Comparison of ENCODE assay signal across 8 cellular contexts in genomic region chr13:30395192-30396158, GRCh38. TPM values are rescaled to one million over a fixed set of nuclear protein-coding genes. Genes with fewer than 3 reads are reported as not detected.
A peak's percentile ranks its signal among the peaks of the same experiment; 100 is the strongest.
DNase-seq lines count a peak whose midpoint lies in the region; ATAC-seq and TF ChIP-seq lines count a peak whose summit lies in the region.

No MANE protein-coding gene starts in this region.

- ATAC-seq in GM21737 (IDR thresholded peaks at IDR 0.05; ENCODE audit: unreplicated experiment) (peak; percentile 52), gastroesophageal sphincter (peak; percentile 93)

- TF ChIP-seq EP300 in gastroesophageal sphincter (IDR thresholded peaks at IDR 0.05), result no peak

- TF ChIP-seq POLR2A in gastroesophageal sphincter (IDR thresholded peaks at IDR 0.05) (peak; percentile 45 to 46), testis (IDR thresholded peaks at IDR 0.05) (no peak)

- H3K36me3 Mint-ChIP-seq in activated naive CD4-positive, alpha-beta T cell treated with anti-CD3 and anti-CD28 coated beads, Interleukin-2, amount 10 ng/mL, durations not matched to agents 7 days and 5 days, result no peaks in the 10 kb centered on the region

- WGBS in gastroesophageal sphincter (ENCODE audit: low coverage in 1 of 2), 2 donors, result 0% methylated on average over 15 to 18 of the region's 19 CpGs
- 1 to 2% methylated on average over 19 of the region's 19 CpGs for WGBS in testis, 2 donors

- H3K4me3 ChIP-seq in gastroesophageal sphincter, result peak overlapping the region; percentile 62 to 97
- H3K4me3 ChIP-seq in neuron (ENCODE audit: low read length), result no peak overlapping the region
- peak overlapping the region; percentile 51 to 63 for H3K4me3 ChIP-seq in testis

- H3K27me3 ChIP-seq in gastroesophageal sphincter, result no peaks in the 10 kb centered on the region
- no peaks in the 10 kb centered on the region for H3K27me3 ChIP-seq in neuron (ENCODE audit: insufficient read depth, low read length)
- no peaks in the 10 kb centered on the region for H3K27me3 ChIP-seq in testis

- intact Hi-C loops in testis (cut with DNase I; ENCODE audit: low total_unique reads), result no loop called here

- H3K4me1 Mint-ChIP-seq in activated naive CD4-positive, alpha-beta T cell treated with anti-CD3 and anti-CD28 coated beads, Interleukin-2, amount 10 ng/mL, durations not matched to agents 7 days and 5 days, result peaks cover 51% of the 10 kb centered on the region

- peak overlapping the region; percentile 63 for H2AFZ ChIP-seq in neuron (ENCODE audit: low read depth, low read length)

- H3K9me3 Mint-ChIP-seq in activated naive CD4-positive, alpha-beta T cell treated with anti-CD3 and anti-CD28 coated beads, Interleukin-2, amount 10 ng/mL, durations not matched to agents 7 days and 5 days, result no peaks in the 10 kb centered on the region

- peak overlapping the region; percentile 76 for H3K4me3 Mint-ChIP-seq in activated naive CD4-positive, alpha-beta T cell treated with anti-CD3 and anti-CD28 coated beads, Interleukin-2, amount 10 ng/mL, durations not matched to agents 7 days and 5 days

- H3K9me3 ChIP-seq in KOPT-K1 (ENCODE audit: insufficient read depth, low read length, poor library complexity, severe bottlenecking) (no peaks in the 10 kb centered on the region), gastroesophageal sphincter (no peaks in the 10 kb centered on the region), neuron (ENCODE audit: low read length) (no peaks in the 10 kb centered on the region), testis (no peaks in the 10 kb centered on the region)

- H3K4me1 ChIP-seq in gastroesophageal sphincter, result peaks cover 0 to 9% (median 0%) of the 10 kb centered on the region in 3 donors
- H3K4me1 ChIP-seq in neuron (ENCODE audit: insufficient read depth, low read length), result peaks cover 6% of the 10 kb centered on the region
- no peaks in the 10 kb centered on the region for H3K4me1 ChIP-seq in testis

- CTCF ChIA-PET in activated naive CD4-positive, alpha-beta T cell treated with anti-CD3 and anti-CD28 coated beads, Interleukin-2, amount 10 ng/mL, durations not matched to agents 7 days and 5 days (lab: Charles Lee), result interaction anchor here (1.0 to 3.2 kb wide), 4 partner anchors 12 to 263 kb away, joined by 4 to 29 read pairs (median 14); no protein-coding TSS in a partner anchor

- H3K36me3 ChIP-seq in KOPT-K1 (ENCODE audit: insufficient read depth, low read length) (no peaks in the 10 kb centered on the region), gastroesophageal sphincter (no peaks in the 10 kb centered on the region), neuron (ENCODE audit: insufficient read depth, low read length) (no peaks in the 10 kb centered on the region), testis (ENCODE audit: low read depth, missing control alignments) (no peaks in the 10 kb centered on the region)

- peak overlapping the region; percentile 97 for H3K27ac Mint-ChIP-seq in activated naive CD4-positive, alpha-beta T cell treated with anti-CD3 and anti-CD28 coated beads, Interleukin-2, amount 10 ng/mL, durations not matched to agents 7 days and 5 days

- H3K27me3 Mint-ChIP-seq in activated naive CD4-positive, alpha-beta T cell treated with anti-CD3 and anti-CD28 coated beads, Interleukin-2, amount 10 ng/mL, durations not matched to agents 7 days and 5 days, result no peaks in the 10 kb centered on the region

- peak; percentile 69 for DNase-seq in DMS153 treated with DMSO at 0.1 percent for 48 hours (lab: John Stamatoyannopoulos, UW; ENCODE audit: unreplicated experiment)
- DNase-seq in SHP77 (lab: John Stamatoyannopoulos, UW), result peak; percentile 57 to 73
- peak; percentile 85 for DNase-seq in activated naive CD4-positive, alpha-beta T cell treated with anti-CD3 and anti-CD28 coated beads, Interleukin-2, amount 10 ng/mL, durations not matched to agents 7 days and 5 days
- DNase-seq in testis, result peak; percentile 95

- H3K27ac ChIP-seq in KOPT-K1 (ENCODE audit: low read depth, low read length, poor library complexity, severe bottlenecking), result peak overlapping the region; percentile 99
- H3K27ac ChIP-seq in gastroesophageal sphincter, result peak overlapping the region; percentile 92 to 100 (median 94)
- peak overlapping the region; percentile 81 to 90 for H3K27ac ChIP-seq in testis

- no peak for TF ChIP-seq CTCF in gastroesophageal sphincter (IDR thresholded peaks at IDR 0.05)
- no peak for TF ChIP-seq CTCF in testis (IDR thresholded peaks at IDR 0.05)

RNA-seq across cellular contexts. Expression of gene UBE2L5, which starts 26.8 kb away (rescaled TPM):
- under 1 TPM in 1 of 4 donors, not detected in 3; 0.31 TPM for total RNA-seq in gastroesophageal sphincter
- 10 to 100 TPM; 33.4 to 36.4 TPM for total RNA-seq in testis
- polyA plus RNA-seq in testis (ENCODE audit: insufficient read depth, low read depth, low replicate concordance), result 108 TPM

Comparison
In these comparisons a context has a peak if more than half of its experiments do, and no peak if none do; other contexts are left out.
1. RNA of gene UBE2L5, which starts 26.8 kb away (total RNA-seq): 33.4 to 36.4 TPM in testis; 0.31 TPM in gastroesophageal sphincter; every median in the first group is over 10 times any median in the second.
2. Peak in every context shown above with its lines, with median percentiles within 50 percentile points of each other: DNase-seq and H3K27ac ChIP-seq.